In the genomic region with DNA sequence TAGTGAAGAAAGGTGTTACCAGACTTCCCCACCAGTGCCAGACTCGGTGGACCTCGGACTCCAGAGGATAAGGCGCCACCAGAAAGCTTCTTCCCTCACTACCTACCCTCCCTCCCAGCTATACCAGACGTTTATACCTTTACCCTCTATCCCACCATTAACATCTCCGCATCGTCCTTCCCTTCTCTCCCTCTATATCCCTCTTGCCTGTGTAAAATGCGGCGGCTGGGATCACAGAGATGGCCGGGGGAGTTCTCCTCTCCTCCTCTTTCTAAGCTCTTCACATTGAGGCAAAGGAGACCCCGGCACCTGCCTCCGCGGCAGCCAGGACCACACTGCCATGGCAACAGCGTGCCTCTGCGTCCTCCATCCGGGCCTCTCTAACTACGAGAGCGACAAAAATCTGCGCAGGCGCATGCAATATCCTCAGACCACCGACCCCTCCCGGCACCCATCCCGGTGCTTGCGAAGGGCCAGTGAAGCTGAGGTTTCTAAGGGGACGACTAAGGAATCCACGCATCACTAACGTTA, we compare ENCODE assay signal across 9 cellular contexts. TPM values are rescaled to one million over a fixed set of nuclear protein-coding genes. Genes with fewer than 3 reads are reported as not detected.
DNase-seq lines count a peak whose midpoint lies in the region; ATAC-seq and TF ChIP-seq lines count a peak whose summit lies in the region.
"Had no signal": no experiment of that assay in that cellular context is flagged by ENCODE, and none has a peak within 500 bp of the region (broad histone marks: within the 10 kb centered on the region; RNA-seq: fewer than 3 reads in every experiment).

A gene (minus strand): TSS at position 394 of the 531 bp plus-strand sequence. CDS start 2,547 bp downstream, outside the sequence.

- H3K27ac ChIP-seq in OCI-LY7 (ENCODE audit: low read depth, low read length, poor library complexity, severe bottlenecking): no peak within 1 kb of the TSS
- no peak within 1 kb of the TSS for H3K27ac ChIP-seq in suprapubic skin
- H3K27ac ChIP-seq: VCaP had no signal

- no peaks in the 10 kb centered on the region for H3K9me2 ChIP-seq in OCI-LY7 (ENCODE audit: insufficient read depth, low read length)

- TF ChIP-seq EP300 in suprapubic skin (IDR thresholded peaks at IDR 0.05): no peak

- DNase-seq in GM03348 (ENCODE audit: low spot score): peak; percentile 55
- DNase-seq in OCI-LY7 (ENCODE audit: low spot score): no peak
- peak; percentile 26 for DNase-seq in activated gamma-delta T cell treated with anti-CD3 and anti-CD28 coated beads, Interleukin-2, amount 50 U/mL, for 16 hours (ENCODE audit: low read depth)
- DNase-seq in glomerular visceral epithelial cell (ENCODE audit: extremely low spot score): peak; percentile 70
- peak in 55 of 56 donors; percentile 19 to 93 (median 73) for DNase-seq in nucleus accumbens (lab: John Stamatoyannopoulos, UW)
- no peak for DNase-seq in suprapubic skin (ENCODE audit: low spot score in 2 of 2)
- DNase-seq in NK-92 treated with Interleukin-12 subunit alpha and Interleukin-12 subunit beta, amount 100 ng/mL, for 24 hours (lab: John Stamatoyannopoulos, UW): no peak

- CTCF ChIA-PET in OCI-LY7 (lab: Charles Lee; ENCODE audit: unreplicated experiment): no interaction called here

- WGBS in suprapubic skin: 2% methylated on average over 26 of the region's 26 CpGs

- H2AFZ ChIP-seq in OCI-LY7 (ENCODE audit: low read length): no peak within 1 kb of the TSS

- ATAC-seq in HG03060 (IDR thresholded peaks at IDR 0.05; ENCODE audit: low read depth, unreplicated experiment): peak; percentile 49

- H3K79me2 ChIP-seq in OCI-LY7 (ENCODE audit: insufficient read depth, low read depth, low read length): no peaks in the 10 kb centered on the region

- no peaks in the 10 kb centered on the region for H4K20me1 ChIP-seq in OCI-LY7 (ENCODE audit: insufficient read depth, low read length)

- POLR2A ChIA-PET in OCI-LY7 (lab: Charles Lee): interaction anchor here (0.9 to 1.1 kb wide), 2 partner anchors 14 to 33 kb away, joined by 3 read pairs; no protein-coding TSS in a partner anchor

- peak within 1 kb of the TSS; percentile 14; the same call in 1 of the 2 replicates for H3K4me2 ChIP-seq in OCI-LY7 (ENCODE audit: low read length)

- H3K36me3 ChIP-seq in OCI-LY7 (ENCODE audit: insufficient read depth, low read length) (no peaks in the 10 kb centered on the region), suprapubic skin (no peaks in the 10 kb centered on the region)

- H3K4me1 ChIP-seq in OCI-LY7 (ENCODE audit: insufficient read depth, low read length, poor library complexity, severe bottlenecking) (no peaks in the 10 kb centered on the region), suprapubic skin (peaks cover 6% of the 10 kb centered on the region)

- H3K4me3 ChIP-seq in OCI-LY7 (ENCODE audit: low read depth, low read length, poor library complexity, severe bottlenecking) (no peak within 1 kb of the TSS), suprapubic skin (peak within 1 kb of the TSS; percentile 42)

- no peak for TF ChIP-seq POLR2A in suprapubic skin (IDR thresholded peaks at IDR 0.05)

- H3K27me3 ChIP-seq in suprapubic skin: peaks cover 44% of the 10 kb centered on the region

- TF ChIP-seq CTCF in OCI-LY7 (conservative IDR thresholded peaks at IDR 0.05; ENCODE audit: low read length) (no peak), suprapubic skin (IDR thresholded peaks at IDR 0.05) (no peak)

- no TSS peak for BruUV-seq in OCI-LY7 (replicated peaks; lab: Mats Ljungman, UMichigan)

- H3K9me3 ChIP-seq in OCI-LY7 (ENCODE audit: low read length): no peaks in the 10 kb centered on the region
- H3K9me3 ChIP-seq in suprapubic skin: peaks cover 1% of the 10 kb centered on the region

- intact Hi-C loops in OCI-LY7 (cut with micrococcal nuclease; ENCODE audit: unreplicated experiment): no loop called here

RNA-seq across cellular contexts. Expression of the gene that starts here (rescaled TPM):
- not detected in 2 replicates for total RNA-seq in OCI-LY7 (2014; rRNA removed; shearing (Covaris generic))
- not detected in 2 replicates for total RNA-seq in OCI-LY7 (2022)
- total RNA-seq in suprapubic skin: not detected

Comparison
In these comparisons a context has a peak if more than half of its experiments do, and no peak if none do; other contexts are left out.
1. DNase-seq: peak in GM03348 (single experiment), activated gamma-delta T cell treated with anti-CD3 and anti-CD28 coated beads, Interleukin-2, amount 50 U/mL, for 16 hours (single experiment), glomerular visceral epithelial cell (single experiment) and nucleus accumbens (55 of 56); none in OCI-LY7 (single experiment), suprapubic skin (0 of 2) and NK-92 treated with Interleukin-12 subunit alpha and Interleukin-12 subunit beta, amount 100 ng/mL, for 24 hours (single experiment).